10 cellular contexts compared by ENCODE assay signal in genomic region chr9:126395439-126396212, GRCh38.
DNase-seq lines count a peak whose midpoint lies in the region; ATAC-seq and TF ChIP-seq lines count a peak whose summit lies in the region.
"Had no signal": no experiment of that assay in that cellular context is flagged by ENCODE, and none has a peak within 500 bp of the region (broad histone marks: within the 10 kb centered on the region; RNA-seq: fewer than 3 reads in every experiment).

No MANE protein-coding gene starts in this region.

- WGBS in thyroid gland, 2 donors: 67 to 72% methylated on average over 7 of the region's 7 CpGs
- 31 to 32% methylated on average over 7 of the region's 7 CpGs for WGBS in lower leg skin, 2 donors

- H3K27ac ChIP-seq in thyroid gland: no peak overlapping the region

- peaks cover 0 to 14% of the 10 kb centered on the region in 2 donors for H3K36me3 ChIP-seq in thyroid gland

- H3K4me1 ChIP-seq in thyroid gland: peaks cover 0 to 5% of the 10 kb centered on the region in 2 donors

- ATAC-seq in natural killer cell treated with Interleukin-12 subunit alpha and Interleukin-12 subunit beta and Interleukin-15 and Interleukin-18, amount 100 ng/mL, for 72 hours: no peak
- ATAC-seq in natural killer cell: no peak
- no peak for ATAC-seq in T-helper 17 cell
- no peak for ATAC-seq in HG03439 (IDR thresholded peaks at IDR 0.05; ENCODE audit: unreplicated experiment)

- intact Hi-C loops in natural killer cell (cut with micrococcal nuclease): loop anchor here (5.0 kb wide), 1 partner anchor 68 kb away; the partner anchor contains the start of gene MVB12B
- intact Hi-C loops in thyroid gland (cut with DNase I): loop anchor here (5.0 kb wide), 2 partner anchors 78 to 93 kb away; no protein-coding TSS in a partner anchor
- intact Hi-C loops in lower leg skin (cut with DNase I; ENCODE audit: low total_unique reads): loop anchor here (5.0 to 10.0 kb wide), 2 partner anchors 93 to 99 kb away; no protein-coding TSS in a partner anchor

- H3K27me3 ChIP-seq in thyroid gland: no peaks in the 10 kb centered on the region

- H3K36me3 Mint-ChIP-seq in natural killer cell treated with Interleukin-12 subunit alpha and Interleukin-12 subunit beta and Interleukin-15 and Interleukin-18, amount 100 ng/mL, for 72 hours: no peaks in the 10 kb centered on the region
- H3K36me3 Mint-ChIP-seq in natural killer cell (no peaks in the 10 kb centered on the region), T-helper 17 cell (ENCODE audit: low read depth) (peaks cover 5% of the 10 kb centered on the region)

- peaks cover 0 to 5% of the 10 kb centered on the region in 2 donors for H3K27me3 Mint-ChIP-seq in natural killer cell treated with Interleukin-12 subunit alpha and Interleukin-12 subunit beta and Interleukin-15 and Interleukin-18, amount 100 ng/mL, for 72 hours
- H3K27me3 Mint-ChIP-seq in natural killer cell (ENCODE audit: low read depth in 2 of 2) (peaks cover 0 to 6% of the 10 kb centered on the region in 2 donors), T-helper 17 cell (no peaks in the 10 kb centered on the region)

- TF ChIP-seq CTCF in natural killer cell (IDR thresholded peaks at IDR 0.05) (no peak), thyroid gland (IDR thresholded peaks at IDR 0.05) (no peak), lower leg skin (IDR thresholded peaks at IDR 0.05) (no peak)

- no peaks in the 10 kb centered on the region for H3K9me3 ChIP-seq in T-helper 17 cell (ENCODE audit: control insufficient read depth, low read length, poor library complexity, severe bottlenecking)
- no peaks in the 10 kb centered on the region for H3K9me3 ChIP-seq in thyroid gland

- H3K4me3 Mint-ChIP-seq in natural killer cell treated with Interleukin-12 subunit alpha and Interleukin-12 subunit beta and Interleukin-15 and Interleukin-18, amount 100 ng/mL, for 72 hours: peak overlapping the region; percentile 28
- H3K4me3 Mint-ChIP-seq in natural killer cell (no peak overlapping the region), T-helper 17 cell (no peak overlapping the region)
- H3K4me3 Mint-ChIP-seq: activated CD4-positive, alpha-beta T cell treated with anti-CD3 and anti-CD28 coated beads, Interleukin-2, amount 10 ng/mL, durations not matched to agents 24 days and 14 days had no signal

- H3K4me3 ChIP-seq in thyroid gland (replicated peaks in 1 of 3): no peak overlapping the region
- H3K4me3 ChIP-seq in lower leg skin (ENCODE audit: low read depth, poor library complexity, severe bottlenecking): no peak overlapping the region

- TF ChIP-seq POLR2A in thyroid gland (IDR thresholded peaks at IDR 0.05) (no peak), lower leg skin (IDR thresholded peaks at IDR 0.05) (no peak)

- no peaks in the 10 kb centered on the region for H3K9me3 Mint-ChIP-seq in natural killer cell treated with Interleukin-12 subunit alpha and Interleukin-12 subunit beta and Interleukin-15 and Interleukin-18, amount 100 ng/mL, for 72 hours
- no peaks in the 10 kb centered on the region for H3K9me3 Mint-ChIP-seq in natural killer cell
- H3K9me3 Mint-ChIP-seq: activated CD4-positive, alpha-beta T cell treated with anti-CD3 and anti-CD28 coated beads, Interleukin-2, amount 10 ng/mL, durations not matched to agents 24 days and 14 days had no signal

- DNase-seq in natural killer cell treated with Interleukin-12 subunit alpha and Interleukin-12 subunit beta and Interleukin-15 and Interleukin-18, amount 100 ng/mL, for 72 hours (ENCODE audit: low spot score): no peak
- DNase-seq in natural killer cell (no peak), T-helper 17 cell (no peak), fibroblast of the conjunctiva (ENCODE audit: low read depth) (peak; percentile 32), middle frontal gyrus (ENCODE audit: extremely low spot score, low spot score) (no peak), thyroid gland (no peak), lower leg skin (ENCODE audit: low spot score in 2 of 2) (no peak)
- DNase-seq: activated CD4-positive, alpha-beta T cell treated with anti-CD3 and anti-CD28 coated beads, Interleukin-2, amount 10 ng/mL, durations not matched to agents 24 days and 14 days; NCI-H524 had no signal

- peaks cover 12 to 34% of the 10 kb centered on the region in 2 donors for H3K4me1 Mint-ChIP-seq in natural killer cell treated with Interleukin-12 subunit alpha and Interleukin-12 subunit beta and Interleukin-15 and Interleukin-18, amount 100 ng/mL, for 72 hours (ENCODE audit: low read depth in 2 of 2)
- H3K4me1 Mint-ChIP-seq in natural killer cell: peaks cover 11 to 32% of the 10 kb centered on the region in 2 donors
- H3K4me1 Mint-ChIP-seq in T-helper 17 cell: peaks cover 23% of the 10 kb centered on the region

- peak overlapping the region in 1 of 2 donors; percentile 6 for H3K27ac Mint-ChIP-seq in natural killer cell treated with Interleukin-12 subunit alpha and Interleukin-12 subunit beta and Interleukin-15 and Interleukin-18, amount 100 ng/mL, for 72 hours
- H3K27ac Mint-ChIP-seq in natural killer cell: no peak overlapping the region
- peak overlapping the region; percentile 91 for H3K27ac Mint-ChIP-seq in T-helper 17 cell
- H3K27ac Mint-ChIP-seq: activated CD4-positive, alpha-beta T cell treated with anti-CD3 and anti-CD28 coated beads, Interleukin-2, amount 10 ng/mL, durations not matched to agents 24 days and 14 days had no signal
